10 cellular contexts compared by ENCODE assay signal in the genomic region with DNA sequence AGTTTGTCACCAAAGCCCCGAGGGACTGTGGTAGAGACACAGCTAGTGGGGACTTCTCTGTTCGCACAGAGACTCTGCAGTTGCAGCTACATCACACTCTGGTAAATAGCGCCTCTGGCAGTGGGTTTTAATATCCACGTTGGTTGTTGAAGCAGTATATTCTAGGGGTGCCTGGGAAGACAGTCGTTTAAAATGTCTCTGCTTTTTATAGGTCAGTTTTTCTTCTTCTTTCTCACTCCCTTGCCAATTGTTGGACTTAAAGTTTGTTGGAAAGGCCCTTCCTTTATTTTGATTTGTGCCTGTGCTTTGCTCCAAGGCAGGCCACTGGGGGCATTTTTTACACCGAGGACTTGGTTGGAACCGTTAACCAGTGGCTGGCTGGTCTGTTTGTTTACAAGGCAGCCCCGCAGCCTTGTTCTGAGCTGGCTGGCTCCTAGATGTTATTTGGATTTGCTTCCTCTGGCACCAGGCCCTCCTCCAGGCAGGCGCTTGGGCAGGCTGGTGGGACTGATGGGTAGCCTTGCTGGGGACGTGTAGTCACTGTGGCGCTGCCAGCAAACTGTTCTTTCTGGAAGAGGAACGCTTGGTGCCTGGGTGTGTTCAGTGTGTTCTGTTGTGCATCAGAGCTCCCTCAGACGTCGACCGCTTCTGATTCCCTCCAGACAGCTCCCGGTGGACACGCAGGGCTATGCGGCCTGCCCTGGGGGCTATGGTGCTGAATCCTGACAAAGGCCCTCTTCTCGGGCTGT.
DNase-seq lines count a peak whose midpoint lies in the region; ATAC-seq, FAIRE-seq and TF ChIP-seq lines count a peak whose summit lies in the region.
"Had no signal": no experiment of that assay in that cellular context is flagged by ENCODE, and none has a peak within 500 bp of the region (broad histone marks: within the 10 kb centered on the region; RNA-seq: fewer than 3 reads in every experiment).

No MANE protein-coding gene starts in this region.

- DNase-seq in activated CD4-positive, alpha-beta T cell treated with anti-CD3 and anti-CD28 coated beads, Interleukin-2, amount 10 ng/mL, durations not matched to agents 24 days and 14 days: no peak
- DNase-seq in activated CD4-positive, alpha-beta T cell treated with anti-CD3 and anti-CD28 coated beads for 4 hours: no peak
- DNase-seq in left ventricle myocardium superior: peak; percentile 59
- DNase-seq in superior temporal gyrus (ENCODE audit: extremely low spot score): peak; percentile 79
- no peak for DNase-seq in stimulated activated CD8-positive, alpha-beta memory T cell treated with anti-CD3 and anti-CD28 coated beads, Interleukin-4, amount 100 ng/mL, for 48 hours
- no peak for DNase-seq in D721Med (ENCODE audit: insufficient read length, low spot score)
- DNase-seq in urothelium cell line (ENCODE audit: low spot score): no peak
- DNase-seq: NCI-H1436 treated with DMSO at 0.1 percent for 48 hours had no signal

- H3K4me3 Mint-ChIP-seq in activated CD4-positive, alpha-beta T cell treated with anti-CD3 and anti-CD28 coated beads, Interleukin-2, amount 10 ng/mL, durations not matched to agents 24 days and 14 days: peak overlapping the region; percentile 39

- TF ChIP-seq CTCF in VCaP (conservative IDR thresholded peaks at IDR 0.05) (peak; percentile 57), D721Med (IDR thresholded peaks at IDR 0.05; ENCODE audit: insufficient read depth, missing control alignments) (no peak)

- no peaks in the 10 kb centered on the region for H3K9me3 Mint-ChIP-seq in activated CD4-positive, alpha-beta T cell treated with anti-CD3 and anti-CD28 coated beads, Interleukin-2, amount 10 ng/mL, durations not matched to agents 24 days and 14 days

- FAIRE-seq in D721Med (lab: Jason Lieb, UNC): no peak
- no peak for FAIRE-seq in urothelium cell line (lab: Jason Lieb, UNC)
- FAIRE-seq: G401.6 had no signal

- H3K27me3 Mint-ChIP-seq in activated CD4-positive, alpha-beta T cell treated with anti-CD3 and anti-CD28 coated beads, Interleukin-2, amount 10 ng/mL, durations not matched to agents 24 days and 14 days: no peaks in the 10 kb centered on the region

- H3K36me3 Mint-ChIP-seq in activated CD4-positive, alpha-beta T cell treated with anti-CD3 and anti-CD28 coated beads, Interleukin-2, amount 10 ng/mL, durations not matched to agents 24 days and 14 days (ENCODE audit: low read depth): peaks cover 51% of the 10 kb centered on the region

- peak overlapping the region; percentile 58 for H3K27ac ChIP-seq in VCaP

- ATAC-seq in left ventricle myocardium superior: peak; percentile 92

- peaks cover 74% of the 10 kb centered on the region for H3K4me1 Mint-ChIP-seq in activated CD4-positive, alpha-beta T cell treated with anti-CD3 and anti-CD28 coated beads, Interleukin-2, amount 10 ng/mL, durations not matched to agents 24 days and 14 days

- intact Hi-C loops in activated CD4-positive, alpha-beta T cell treated with anti-CD3 and anti-CD28 coated beads, Interleukin-2, amount 10 ng/mL, durations not matched to agents 24 days and 14 days (cut with micrococcal nuclease): no loop called here
- intact Hi-C loops in left ventricle myocardium superior (cut with micrococcal nuclease): no loop called here

- H3K27ac Mint-ChIP-seq in activated CD4-positive, alpha-beta T cell treated with anti-CD3 and anti-CD28 coated beads, Interleukin-2, amount 10 ng/mL, durations not matched to agents 24 days and 14 days: peak overlapping the region; percentile 98

Comparison
In these comparisons a context has a peak if more than half of its experiments do, and no peak if none do; other contexts are left out.
1. DNase-seq: peak in left ventricle myocardium superior (single experiment) and superior temporal gyrus (single experiment); none in activated CD4-positive, alpha-beta T cell treated with anti-CD3 and anti-CD28 coated beads, Interleukin-2, amount 10 ng/mL, durations not matched to agents 24 days and 14 days (single experiment), activated CD4-positive, alpha-beta T cell treated with anti-CD3 and anti-CD28 coated beads for 4 hours (0 of 2), stimulated activated CD8-positive, alpha-beta memory T cell treated with anti-CD3 and anti-CD28 coated beads, Interleukin-4, amount 100 ng/mL, for 48 hours (single experiment), D721Med (single experiment) and urothelium cell line (single experiment).